Comparison of ENCODE assay signal across 1 cellular context in genomic region chr1:6180578-6181311, GRCh38.
TF ChIP-seq lines count a peak whose summit lies in the region.

No MANE protein-coding gene starts in this region.

TF ChIP-seq in GM23338, 12 proteins besides CTCF, POLR2A, EP300 and RAD21 (continued from another document):
- TF ChIP-seq REST (IDR thresholded peaks at IDR 0.05; ENCODE audit: unreplicated experiment) (no peak), STAT1 (IDR thresholded peaks at IDR 0.05; ENCODE audit: unreplicated experiment) (no peak), ZNF462 (CRISPR knock-in tag; IDR thresholded peaks at IDR 0.05) (no peak), ZNF114 (CRISPR knock-in tag; IDR thresholded peaks at IDR 0.05) (no peak)
